ENCODE assay signal across 8 cellular contexts in genomic region chr20:33095902-33096584, GRCh38. TPM values are rescaled to one million over a fixed set of nuclear protein-coding genes. Genes with fewer than 3 reads are reported as not detected.
DNase-seq lines count a peak whose midpoint lies in the region; ATAC-seq and TF ChIP-seq lines count a peak whose summit lies in the region.
"Not testable (repeated sequence)": the region's sequence is repeated elsewhere in the genome, so short reads cannot be mapped to it uniquely, and the experiment has no call there.

No MANE protein-coding gene starts in this region.

- not testable (repeated sequence) for H3K4me3 Mint-ChIP-seq in CD4-positive, alpha-beta T cell; H9; memory B cell

- H3K4me2 ChIP-seq in H9 (ENCODE audit: insufficient read depth, insufficient read length, low read length) = not testable (repeated sequence)

- intact Hi-C loops in CD4-positive, alpha-beta T cell (cut with DNase I, micrococcal nuclease) = loop anchor here (1.0 to 10.0 kb wide), 5 partner anchors 194 to 424 kb away; partner anchors contain the start of gene C20orf203 (in 2 of the 2)

- H2AFZ ChIP-seq in H9 (ENCODE audit: low read length) = not testable (repeated sequence)

- not testable (repeated sequence) for H3K36me3 Mint-ChIP-seq in CD4-positive, alpha-beta T cell (ENCODE audit: low read depth); H9 (ENCODE audit: insufficient read depth in 1 of 3, low read depth in 3 of 3); memory B cell

- not testable (repeated sequence) for H3K14ac ChIP-seq in H9 (ENCODE audit: insufficient read depth, low read length)

- DNase-seq in CD4-positive, alpha-beta T cell = peak in 9 of 10 experiments; percentile 11 to 32 (median 18)
- DNase-seq in H9 = peak; percentile 74
- peak; percentile 45 for DNase-seq in NCI-H2107 treated with DMSO at 0.1 percent for 48 hours (lab: John Stamatoyannopoulos, UW; ENCODE audit: unreplicated experiment)
- peak; percentile 32 for DNase-seq in activated naive CD4-positive, alpha-beta T cell treated with Interleukin-2 at 50 U/mL for 16 hours
- peak; percentile 38 for DNase-seq in fibroblast of peridontal ligament (ENCODE audit: extremely low read depth)
- peak; percentile 29 to 36 for DNase-seq in memory B cell (ENCODE audit: low spot score in 2 of 2)
- peak; percentile 17 to 19 for DNase-seq in stimulated activated CD4-positive, alpha-beta T cell treated with anti-CD3 and anti-CD28 coated beads, Interleukin-4, amount 100 ng/mL, for 48 hours (ENCODE audit: low read depth in 2 of 2)

- not testable (repeated sequence) for H4K91ac ChIP-seq in H9 (ENCODE audit: insufficient read length, low read depth, low read length)

- not testable (repeated sequence) for H3K4ac ChIP-seq in H9 (ENCODE audit: low read depth, low read length)

- H2BK20ac ChIP-seq in H9 (ENCODE audit: low read depth, low read length, poor library complexity, severe bottlenecking) = not testable (repeated sequence)

- not testable (repeated sequence) for H4K20me1 ChIP-seq in H9 (ENCODE audit: control insufficient read depth, insufficient read depth, insufficient read length)

- not testable (repeated sequence) for H3K18ac ChIP-seq in H9 (ENCODE audit: insufficient read length, low read depth, low read length)

- not testable (repeated sequence) for H2BK5ac ChIP-seq in H9 (ENCODE audit: insufficient read length, low read length)

- TF ChIP-seq CTCF in CD4-positive, alpha-beta T cell (IDR thresholded peaks at IDR 0.05) = peak; percentile 80
- peak; percentile 100 for TF ChIP-seq CTCF in H9 (conservative IDR thresholded peaks at IDR 0.05)

- not testable (repeated sequence) for H4K8ac ChIP-seq in H9 (replicated peaks; ENCODE audit: insufficient read length, low read depth, low read length)

- H2BK15ac ChIP-seq in H9 (ENCODE audit: low read depth, low read length) = not testable (repeated sequence)

- not testable (repeated sequence) for H3K27ac Mint-ChIP-seq in CD4-positive, alpha-beta T cell; H9
- H3K27ac Mint-ChIP-seq in memory B cell = peak overlapping the region; percentile 10

- not testable (repeated sequence) for H3K9me3 ChIP-seq in CD4-positive, alpha-beta T cell (ENCODE audit: control insufficient read depth, low read length); H9 (ENCODE audit: control insufficient read depth, low read depth, low read length)

- peak; percentile 75 for ATAC-seq in CD4-positive, alpha-beta T cell (ENCODE audit: poor library complexity)
- ATAC-seq in SK-N-SH treated with all-trans-retinoic acid at 6 μM for 48 hours (peak; percentile 87), memory B cell (ENCODE audit: low read depth) (peak; percentile 67)

- not testable (repeated sequence) for H3K23me2 ChIP-seq in H9 (ENCODE audit: insufficient read length, low read depth, low read length, poor library complexity, severe bottlenecking)

- not testable (repeated sequence) for H3K9me3 Mint-ChIP-seq in CD4-positive, alpha-beta T cell; H9; memory B cell

- H3T11ph ChIP-seq in H9 (ENCODE audit: low read length) = not testable (repeated sequence)

- not testable (repeated sequence) for H4K5ac ChIP-seq in H9 (ENCODE audit: insufficient read length, low read depth, low read length)

- H2AK5ac ChIP-seq in H9 (ENCODE audit: insufficient read length, low read length) = not testable (repeated sequence)

- CTCF ChIA-PET in CD4-positive, alpha-beta T cell (lab: Charles Lee) = interaction anchor here (0.6 to 1.7 kb wide), 4 partner anchors 145 to 194 kb away, joined by 3 to 15 read pairs (median 3); no protein-coding TSS in a partner anchor

- not testable (repeated sequence) for H3K4me1 ChIP-seq in H9 (ENCODE audit: insufficient read depth, low read length)

- POLR2A ChIA-PET in CD4-positive, alpha-beta T cell (lab: Charles Lee) = interaction anchor here (1.2 kb wide), 1 partner anchor 194 kb away, joined by 9 read pairs; no protein-coding TSS in a partner anchor

- peaks cover 11% of the 10 kb centered on the region for H3K4me1 Mint-ChIP-seq in CD4-positive, alpha-beta T cell (ENCODE audit: low read depth)
- not testable (repeated sequence) for H3K4me1 Mint-ChIP-seq in H9, memory B cell

- H3K9ac ChIP-seq in H9 (ENCODE audit: extremely low read depth, insufficient read length, low read length) = not testable (repeated sequence)

- not testable (repeated sequence) for H3K56ac ChIP-seq in H9 (ENCODE audit: insufficient read length, low read depth, low read length)

- H3K79me2 ChIP-seq in H9 (ENCODE audit: insufficient read depth, low read length) = not testable (repeated sequence)

- not testable (repeated sequence) for H2BK120ac ChIP-seq in H9 (ENCODE audit: low read depth, low read length, poor library complexity, severe bottlenecking)

- H3K27me3 ChIP-seq in CD4-positive, alpha-beta T cell (ENCODE audit: control insufficient read depth, insufficient read depth, low read length); H9 (ENCODE audit: insufficient read depth, low read length): not testable (repeated sequence)

- H3K27ac ChIP-seq in CD4-positive, alpha-beta T cell (ENCODE audit: low read depth, low read length); H9 (ENCODE audit: insufficient read length, low read depth, low read length): not testable (repeated sequence)

- not testable (repeated sequence) for H3K79me1 ChIP-seq in H9 (ENCODE audit: insufficient read depth, low read depth, low read length, poor library complexity, severe bottlenecking)

- not testable (repeated sequence) for H3K23ac ChIP-seq in H9 (ENCODE audit: insufficient read length, low read depth, low read length)

- H3K27me3 Mint-ChIP-seq in CD4-positive, alpha-beta T cell; H9 (ENCODE audit: low read depth); memory B cell: not testable (repeated sequence)

- not testable (repeated sequence) for H2BK12ac ChIP-seq in H9 (ENCODE audit: insufficient read length, low read depth, low read length)

- no CpG with 5 or more reads among the region's 6 CpGs for WGBS in H9 (ENCODE audit: extremely low coverage, insufficient read length, low lambda C conversion rate)

RNA-seq across cellular contexts. Expression of gene BPIFB4, which starts 16.6 kb away (rescaled TPM):
- total RNA-seq in CD4-positive, alpha-beta T cell = not detected
- not detected in 2 replicates for total RNA-seq in H9 (2021)

RNA-seq across cellular contexts. Expression of gene BPIFB3, which starts 42.3 kb away (rescaled TPM):
- total RNA-seq in CD4-positive, alpha-beta T cell = not detected
- total RNA-seq in H9 (2021) = not detected in 2 replicates

Comparison
In these comparisons a context has a peak if more than half of its experiments do, and no peak if none do; other contexts are left out.
1. DNase-seq: peak in every context shown above with its lines; median percentile 74 in H9; 45 in NCI-H2107 treated with DMSO at 0.1 percent for 48 hours; 38 in fibroblast of peridontal ligament; 32 in memory B cell; 32 in activated naive CD4-positive, alpha-beta T cell treated with Interleukin-2 at 50 U/mL for 16 hours; 18 in CD4-positive, alpha-beta T cell; 18 in stimulated activated CD4-positive, alpha-beta T cell treated with anti-CD3 and anti-CD28 coated beads, Interleukin-4, amount 100 ng/mL, for 48 hours.